18 cellular contexts compared by ENCODE assay signal in the genomic region with DNA sequence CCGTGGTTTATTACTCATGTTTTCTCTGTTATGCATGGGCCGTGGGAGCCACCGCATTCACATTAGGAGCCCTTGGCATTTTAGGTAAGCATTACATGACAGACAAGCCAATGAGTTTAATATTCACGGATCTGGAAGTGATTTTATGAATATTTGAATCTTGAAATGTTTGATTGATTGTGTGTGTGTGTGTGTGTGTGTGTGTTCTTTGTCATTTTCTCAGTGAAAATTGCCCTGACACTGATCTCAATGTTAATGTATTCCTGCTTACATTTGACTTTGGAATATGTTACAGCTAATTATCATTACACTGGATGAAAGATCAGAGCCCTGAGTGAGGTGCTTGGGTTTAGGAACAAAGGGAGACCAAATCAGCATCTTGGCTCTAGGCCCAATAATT. TPM values are rescaled to one million over a fixed set of nuclear protein-coding genes. Genes with fewer than 3 reads are reported as not detected.
DNase-seq lines count a peak whose midpoint lies in the region; ATAC-seq and TF ChIP-seq lines count a peak whose summit lies in the region.
"Had no signal": no experiment of that assay in that cellular context is flagged by ENCODE, and none has a peak within 500 bp of the region (broad histone marks: within the 10 kb centered on the region; RNA-seq: fewer than 3 reads in every experiment).

No MANE protein-coding gene starts in this region.

- no peaks in the 10 kb centered on the region for H3K36me3 Mint-ChIP-seq in activated CD8-positive, alpha-beta T cell treated with anti-CD3 and anti-CD28 coated beads for 36 hours (ENCODE audit: low read depth)

- H3K27me3 ChIP-seq in neuronal stem cell (ENCODE audit: control insufficient read depth in 3 of 3, insufficient read depth in 3 of 3, low read depth in 1 of 3, low read length in 3 of 3) (no peaks in the 10 kb centered on the region), Peyer's patch (no peaks in the 10 kb centered on the region)

- no peak overlapping the region for H3K4ac ChIP-seq in neuronal stem cell (ENCODE audit: low read length)

- H3K27ac Mint-ChIP-seq in activated CD8-positive, alpha-beta T cell treated with anti-CD3 and anti-CD28 coated beads for 36 hours: no peak overlapping the region
- H3K27ac Mint-ChIP-seq: HFFc6, T-helper 17 cell had no signal

- WGBS in neuronal stem cell (ENCODE audit: extremely low coverage in 2 of 2, insufficient read length in 2 of 2, insufficient replicate concordance in 1 of 2), 2 donors: no CpG with 5 or more reads among the region's 4 CpGs

- no peak overlapping the region for H3K4me2 ChIP-seq in neuronal stem cell (ENCODE audit: insufficient read depth, low read length, poor library complexity, severe bottlenecking)

- no peak for TF ChIP-seq POLR2A in Peyer's patch (IDR thresholded peaks at IDR 0.05)

- H3K4me3 ChIP-seq in neuronal stem cell (ENCODE audit: low read length in 2 of 2): no peak overlapping the region
- H3K4me3 ChIP-seq in Peyer's patch: no peak overlapping the region

- H4K8ac ChIP-seq in neuronal stem cell (ENCODE audit: low read depth, low read length): no peak overlapping the region

- no peak for ATAC-seq in activated CD8-positive, alpha-beta T cell treated with anti-CD3 and anti-CD28 coated beads for 36 hours
- ATAC-seq in GM18502 (IDR thresholded peaks at IDR 0.05; ENCODE audit: poor library complexity, unreplicated experiment): no peak
- ATAC-seq: T-helper 17 cell had no signal

- no peaks in the 10 kb centered on the region for H3K27me3 Mint-ChIP-seq in activated CD8-positive, alpha-beta T cell treated with anti-CD3 and anti-CD28 coated beads for 36 hours
- H3K27me3 Mint-ChIP-seq: T-helper 17 cell had no signal

- H3K4me3 Mint-ChIP-seq in activated CD8-positive, alpha-beta T cell treated with anti-CD3 and anti-CD28 coated beads for 36 hours: no peak overlapping the region
- H3K4me3 Mint-ChIP-seq: HFFc6, T-helper 17 cell had no signal

- no peak for TF ChIP-seq CTCF in activated CD8-positive, alpha-beta T cell treated with anti-CD3 and anti-CD28 coated beads for 36 hours (IDR thresholded peaks at IDR 0.05)
- TF ChIP-seq CTCF in Peyer's patch (IDR thresholded peaks at IDR 0.05): no peak

- no peak overlapping the region for H3K23ac ChIP-seq in neuronal stem cell (ENCODE audit: low read depth, low read length, poor library complexity)

- no peak overlapping the region for H3K9ac ChIP-seq in neuronal stem cell (ENCODE audit: low read depth, low read length, poor library complexity)

- H3K4me1 Mint-ChIP-seq in activated CD8-positive, alpha-beta T cell treated with anti-CD3 and anti-CD28 coated beads for 36 hours (ENCODE audit: low read depth): no peaks in the 10 kb centered on the region
- H3K4me1 Mint-ChIP-seq: T-helper 17 cell had no signal

- H3K79me1 ChIP-seq in neuronal stem cell (ENCODE audit: low read depth, low read length): no peaks in the 10 kb centered on the region

- no peak overlapping the region for H2BK5ac ChIP-seq in neuronal stem cell (ENCODE audit: low read length)

- H2AK5ac ChIP-seq in neuronal stem cell (ENCODE audit: low read depth, low read length): no peak overlapping the region

- peak overlapping the region; percentile 7 for H2AFZ ChIP-seq in neuronal stem cell (ENCODE audit: low read length)

- no peak overlapping the region for H4K91ac ChIP-seq in neuronal stem cell (ENCODE audit: low read depth, low read length, poor library complexity)

- H3K36me3 ChIP-seq in neuronal stem cell (replicated peaks in 1 of 2; ENCODE audit: control insufficient read depth in 2 of 2, insufficient read depth in 2 of 2, low read length in 2 of 2) (no peaks in the 10 kb centered on the region), Peyer's patch (no peaks in the 10 kb centered on the region)

- CTCF ChIA-PET in activated CD8-positive, alpha-beta T cell treated with anti-CD3 and anti-CD28 coated beads for 36 hours (lab: Charles Lee): no interaction called here

- intact Hi-C loops in activated CD8-positive, alpha-beta T cell treated with anti-CD3 and anti-CD28 coated beads for 36 hours (cut with micrococcal nuclease): no loop called here

- DNase-seq in NCI-H345 (lab: John Stamatoyannopoulos, UW): peak; percentile 12
- DNase-seq in NCI-H345 treated with DMSO at 0.1 percent for 48 hours (lab: John Stamatoyannopoulos, UW; ENCODE audit: unreplicated experiment): no peak
- DNase-seq in NCI-H1930 (lab: John Stamatoyannopoulos, UW): peak; percentile 27 to 29
- peak; percentile 61 for DNase-seq in SK-N-DZ (ENCODE audit: low spot score)
- no peak for DNase-seq in neuronal stem cell (ENCODE audit: low spot score)
- DNase-seq in activated CD8-positive, alpha-beta T cell treated with anti-CD3 and anti-CD28 coated beads for 36 hours: no peak
- no peak for DNase-seq in Peyer's patch
- DNase-seq: DMS153, HFFc6, KG1, NCI-H2107, SHP77 treated with DMSO at 0.1 percent for 48 hours, T-helper 17 cell had no signal

- no peak overlapping the region for H2BK120ac ChIP-seq in neuronal stem cell (ENCODE audit: low read depth, low read length)

- no peak overlapping the region for H2BK12ac ChIP-seq in neuronal stem cell (ENCODE audit: low read length)

- H3K9me3 ChIP-seq in neuronal stem cell (replicated peaks in 1 of 2; ENCODE audit: control insufficient read depth in 2 of 2, insufficient read depth in 1 of 2, low read depth in 1 of 2, low read length in 2 of 2) (no peaks in the 10 kb centered on the region), Peyer's patch (no peaks in the 10 kb centered on the region)

- H3K27ac ChIP-seq in neuronal stem cell (replicated peaks; ENCODE audit: low read length): no peak overlapping the region
- H3K27ac ChIP-seq in Peyer's patch: no peak overlapping the region

- peaks cover 1% of the 10 kb centered on the region for H3K9me3 Mint-ChIP-seq in activated CD8-positive, alpha-beta T cell treated with anti-CD3 and anti-CD28 coated beads for 36 hours

- H3K4me1 ChIP-seq in neuronal stem cell (ENCODE audit: control insufficient read depth in 2 of 2, insufficient read depth in 1 of 2, low read depth in 1 of 2, low read length in 2 of 2): peaks cover 0 to 9% of the 10 kb centered on the region in 2 donors
- no peaks in the 10 kb centered on the region for H3K4me1 ChIP-seq in Peyer's patch

- H3K18ac ChIP-seq in neuronal stem cell (ENCODE audit: low read length): no peak overlapping the region

- no peak overlapping the region for H2BK15ac ChIP-seq in neuronal stem cell (ENCODE audit: low read length)

- no peak overlapping the region for H3K14ac ChIP-seq in neuronal stem cell (ENCODE audit: low read length)

- POLR2A ChIA-PET in activated CD8-positive, alpha-beta T cell treated with anti-CD3 and anti-CD28 coated beads for 36 hours (lab: Charles Lee): no interaction called here

RNA-seq across cellular contexts. Expression of a gene that starts 5.0 kb away (rescaled TPM):
- not detected in 2 replicates for polyA plus RNA-seq in SK-N-DZ (2014; cell fraction: cytosol; rRNA removed)
- polyA plus RNA-seq in SK-N-DZ (2014; cell fraction: nucleus; rRNA removed): not detected in 2 replicates
- polyA plus RNA-seq in neuronal stem cell (2013, experiment 1 of 2): not detected
- not detected for polyA plus RNA-seq in neuronal stem cell (2013, experiment 2 of 2)
- total RNA-seq in activated CD8-positive, alpha-beta T cell treated with anti-CD3 and anti-CD28 coated beads for 36 hours: not detected
- total RNA-seq in Peyer's patch: not detected
- total RNA-seq: A673, H4, HFFc6, NCI-H460, RPMI7951, T-helper 17 cell had no signal

Comparison
In these comparisons a context has a peak if more than half of its experiments do, and no peak if none do; other contexts are left out.
1. DNase-seq: peak in NCI-H345 (single experiment), NCI-H1930 (2 of 2) and SK-N-DZ (single experiment); none in NCI-H345 treated with DMSO at 0.1 percent for 48 hours (single experiment), neuronal stem cell (single experiment), activated CD8-positive, alpha-beta T cell treated with anti-CD3 and anti-CD28 coated beads for 36 hours (single experiment) and Peyer's patch (0 of 3).